ENCODE assay signal across 8 cellular contexts in genomic region chr3:50568947-50569749, GRCh38. TPM values are rescaled to one million over a fixed set of nuclear protein-coding genes. Genes with fewer than 3 reads are reported as not detected.
A peak's percentile ranks its signal among the peaks of the same experiment; 100 is the strongest.
DNase-seq lines count a peak whose midpoint lies in the region; ATAC-seq and TF ChIP-seq lines count a peak whose summit lies in the region.

HEMK1 (plus strand) TSS chr3:50569522; CDS start chr3:50571105, 1,583 bp downstream.

- H3K9me3 ChIP-seq in Panc1 (ENCODE audit: control insufficient read depth, insufficient read depth, low read depth, low read length) = no peaks in the 10 kb centered on the region
- no peaks in the 10 kb centered on the region for H3K9me3 ChIP-seq in mucosa of stomach (ENCODE audit: control insufficient read depth, low read length)

- TF ChIP-seq CTCF in Panc1 (IDR thresholded peaks at IDR 0.05) = no peak

- H3K4me1 Mint-ChIP-seq in activated T-cell treated with anti-CD3 and anti-CD28 coated beads, Interleukin-2, amount 50 U/mL, for 4 hours (ENCODE audit: low read depth) = peaks cover 60% of the 10 kb centered on the region

- peaks cover 3% of the 10 kb centered on the region for H3K36me3 Mint-ChIP-seq in activated T-cell treated with anti-CD3 and anti-CD28 coated beads, Interleukin-2, amount 50 U/mL, for 4 hours (ENCODE audit: insufficient read depth)

- H3K27me3 ChIP-seq in Panc1 (ENCODE audit: control insufficient read depth, insufficient read depth, low read length) = no peaks in the 10 kb centered on the region
- peaks cover 7% of the 10 kb centered on the region for H3K27me3 ChIP-seq in mucosa of stomach (ENCODE audit: control insufficient read depth, insufficient read depth, low read length)

- H3K27ac ChIP-seq in Panc1 (ENCODE audit: low read length) = peak within 1 kb of the TSS; percentile 84

- TF ChIP-seq EP300 in Ishikawa (IDR thresholded peaks at IDR 0.05; ENCODE audit: borderline replicate concordance) = 0 out of 2 replicates have a peak, but pooled peaks have one; percentile 26

- H3K9ac ChIP-seq in mucosa of stomach (ENCODE audit: low read length) = peak within 1 kb of the TSS; percentile 90

- peak within 1 kb of the TSS; percentile 95 for H3K4me3 Mint-ChIP-seq in activated T-cell treated with anti-CD3 and anti-CD28 coated beads, Interleukin-2, amount 50 U/mL, for 4 hours

- H3K4me1 ChIP-seq in Panc1 (ENCODE audit: control insufficient read depth, insufficient read depth, low read length) = peaks cover 9% of the 10 kb centered on the region
- peaks cover 21% of the 10 kb centered on the region for H3K4me1 ChIP-seq in mucosa of stomach (ENCODE audit: control insufficient read depth, insufficient read depth, low read length)

- POLR2A ChIA-PET in Panc1 (lab: Charles Lee) = no interaction called here

- intact Hi-C loops in Panc1 (cut with micrococcal nuclease; ENCODE audit: unreplicated experiment) = no loop called here

- CTCF ChIA-PET in Panc1 (lab: Charles Lee) = interaction anchor here (0.6 kb wide), 2 partner anchors 20 to 811 kb away, joined by 3 to 4 read pairs; no protein-coding TSS in a partner anchor

- H3K4me3 ChIP-seq in Panc1 (ENCODE audit: low read depth in 2 of 2, low read length in 2 of 2) = peak within 1 kb of the TSS; percentile 83 to 91
- peak within 1 kb of the TSS; percentile 88 for H3K4me3 ChIP-seq in mucosa of stomach (ENCODE audit: low read length)

- BruUV-seq in Panc1 (replicated peaks; lab: Mats Ljungman, UMichigan) = no TSS peak

- in situ Hi-C loops in Panc1 (cut with HindIII; ENCODE audit: low pct_unique_long_range_greater_than_20kb, low sequenced_read_pairs) = no loop called here

- peak; percentile 55 for ATAC-seq in GM21576 (IDR thresholded peaks at IDR 0.05; ENCODE audit: unreplicated experiment)
- peak; percentile 90 for ATAC-seq in Panc1
- peak; percentile 39 to 54 for ATAC-seq in activated T-cell treated with anti-CD3 and anti-CD28 coated beads, Interleukin-2, amount 50 U/mL, for 4 hours

- no peak for TF ChIP-seq RAD21 in Ishikawa (IDR thresholded peaks at IDR 0.05; ENCODE audit: low read depth)

- H3K36me3 ChIP-seq in Panc1 (ENCODE audit: control insufficient read depth, insufficient read depth, low read length) (peaks cover 3% of the 10 kb centered on the region; the same call in 1 of the 2 replicates), mucosa of stomach (ENCODE audit: control insufficient read depth, insufficient read depth, low read length) (no peaks in the 10 kb centered on the region)

- TF ChIP-seq POLR2A in erythroblast (IDR thresholded peaks at IDR 0.05; ENCODE audit: low read length) = peak; percentile 68

- DNase-seq in DMS153 (lab: John Stamatoyannopoulos, UW) (peak; percentile 44), Panc1 (ENCODE audit: low read depth, low spot score) (peak; percentile 61), erythroblast (lab: John Stamatoyannopoulos, UW) (peak; percentile 93 to 95)
- peak; percentile 90 for DNase-seq in activated T-cell treated with anti-CD3 and anti-CD28 coated beads, Interleukin-2, amount 50 U/mL, for 4 hours
- peak; percentile 82 to 87 for DNase-seq in stimulated activated CD8-positive, alpha-beta memory T cell treated with anti-CD3 and anti-CD28 coated beads, Interleukin-7, amount 100 ng/mL, for 1 hour (ENCODE audit: low read depth in 2 of 2)

- no peaks in the 10 kb centered on the region for H3K27me3 Mint-ChIP-seq in activated T-cell treated with anti-CD3 and anti-CD28 coated beads, Interleukin-2, amount 50 U/mL, for 4 hours (ENCODE audit: low read depth)

- no peaks in the 10 kb centered on the region for H3K9me3 Mint-ChIP-seq in activated T-cell treated with anti-CD3 and anti-CD28 coated beads, Interleukin-2, amount 50 U/mL, for 4 hours

TF ChIP-seq in Ishikawa, 13 proteins besides CTCF, POLR2A, EP300 and RAD21:
- TF ChIP-seq EGR1 (IDR thresholded peaks at IDR 0.05) (peak; percentile 47), TCF12 (IDR thresholded peaks at IDR 0.05; ENCODE audit: low read depth) (peak; percentile 76), NFIC (IDR thresholded peaks at IDR 0.05) (peak; percentile 89), ZBTB7A (IDR thresholded peaks at IDR 0.05; ENCODE audit: low read depth) (peak; percentile 94), FOXM1 (IDR thresholded peaks at IDR 0.05; ENCODE audit: borderline replicate concordance, low read depth) (no peak), TAF1 (IDR thresholded peaks at IDR 0.05; ENCODE audit: low read depth) (peak; percentile 86), CEBPB (IDR thresholded peaks at IDR 0.05) (no peak), CREB1 (IDR thresholded peaks at IDR 0.05; ENCODE audit: low read depth) (peak; percentile 79), YY1 (IDR thresholded peaks at IDR 0.05; ENCODE audit: low read depth) (peak; percentile 53; the same call in 1 of the 2 replicates), TEAD4 (IDR thresholded peaks at IDR 0.05) (no peak)
- TF ChIP-seq, protein P1, sequence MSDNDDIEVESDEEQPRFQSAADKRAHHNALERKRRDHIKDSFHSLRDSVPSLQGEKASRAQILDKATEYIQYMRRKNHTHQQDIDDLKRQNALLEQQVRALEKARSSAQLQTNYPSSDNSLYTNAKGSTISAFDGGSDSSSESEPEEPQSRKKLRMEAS (IDR thresholded peaks at IDR 0.05) = peak; percentile 83
- TF ChIP-seq, protein P2, sequence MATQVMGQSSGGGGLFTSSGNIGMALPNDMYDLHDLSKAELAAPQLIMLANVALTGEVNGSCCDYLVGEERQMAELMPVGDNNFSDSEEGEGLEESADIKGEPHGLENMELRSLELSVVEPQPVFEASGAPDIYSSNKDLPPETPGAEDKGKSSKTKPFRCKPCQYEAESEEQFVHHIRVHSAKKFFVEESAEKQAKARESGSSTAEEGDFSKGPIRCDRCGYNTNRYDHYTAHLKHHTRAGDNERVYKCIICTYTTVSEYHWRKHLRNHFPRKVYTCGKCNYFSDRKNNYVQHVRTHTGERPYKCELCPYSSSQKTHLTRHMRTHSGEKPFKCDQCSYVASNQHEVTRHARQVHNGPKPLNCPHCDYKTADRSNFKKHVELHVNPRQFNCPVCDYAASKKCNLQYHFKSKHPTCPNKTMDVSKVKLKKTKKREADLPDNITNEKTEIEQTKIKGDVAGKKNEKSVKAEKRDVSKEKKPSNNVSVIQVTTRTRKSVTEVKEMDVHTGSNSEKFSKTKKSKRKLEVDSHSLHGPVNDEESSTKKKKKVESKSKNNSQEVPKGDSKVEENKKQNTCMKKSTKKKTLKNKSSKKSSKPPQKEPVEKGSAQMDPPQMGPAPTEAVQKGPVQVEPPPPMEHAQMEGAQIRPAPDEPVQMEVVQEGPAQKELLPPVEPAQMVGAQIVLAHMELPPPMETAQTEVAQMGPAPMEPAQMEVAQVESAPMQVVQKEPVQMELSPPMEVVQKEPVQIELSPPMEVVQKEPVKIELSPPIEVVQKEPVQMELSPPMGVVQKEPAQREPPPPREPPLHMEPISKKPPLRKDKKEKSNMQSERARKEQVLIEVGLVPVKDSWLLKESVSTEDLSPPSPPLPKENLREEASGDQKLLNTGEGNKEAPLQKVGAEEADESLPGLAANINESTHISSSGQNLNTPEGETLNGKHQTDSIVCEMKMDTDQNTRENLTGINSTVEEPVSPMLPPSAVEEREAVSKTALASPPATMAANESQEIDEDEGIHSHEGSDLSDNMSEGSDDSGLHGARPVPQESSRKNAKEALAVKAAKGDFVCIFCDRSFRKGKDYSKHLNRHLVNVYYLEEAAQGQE (IDR thresholded peaks at IDR 0.05; ENCODE audit: low read depth) = 0 out of 2 replicates have a peak, but pooled peaks have one; percentile 4
- TF ChIP-seq, protein P3, sequence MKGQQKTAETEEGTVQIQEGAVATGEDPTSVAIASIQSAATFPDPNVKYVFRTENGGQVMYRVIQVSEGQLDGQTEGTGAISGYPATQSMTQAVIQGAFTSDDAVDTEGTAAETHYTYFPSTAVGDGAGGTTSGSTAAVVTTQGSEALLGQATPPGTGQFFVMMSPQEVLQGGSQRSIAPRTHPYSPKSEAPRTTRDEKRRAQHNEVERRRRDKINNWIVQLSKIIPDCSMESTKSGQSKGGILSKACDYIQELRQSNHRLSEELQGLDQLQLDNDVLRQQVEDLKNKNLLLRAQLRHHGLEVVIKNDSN (IDR thresholded peaks at IDR 0.05) = peak; percentile 55

RNA-seq across cellular contexts. Expression of gene HEMK1, which starts in this region (rescaled TPM):
- total RNA-seq in Panc1 (2021; ENCODE audit: unreplicated experiment) = 12.1 TPM
- polyA plus RNA-seq in Panc1 (2012; ENCODE audit: insufficient read length) = 12.5 TPM
- 10 to 100 TPM; 26.8 to 31.1 (median 27.4) TPM for total RNA-seq in activated T-cell treated with anti-CD3 and anti-CD28 coated beads, Interleukin-2, amount 50 U/mL, for 4 hours

Comparison
In these comparisons a context has a peak if more than half of its experiments do, and no peak if none do; other contexts are left out.
1. Peak in every context shown above with its lines: DNase-seq, ATAC-seq, H3K4me3 ChIP-seq and H3K27ac ChIP-seq.
2. DNase-seq: peak in every context shown above with its lines; median percentile 94 in erythroblast; 90 in activated T-cell treated with anti-CD3 and anti-CD28 coated beads, Interleukin-2, amount 50 U/mL, for 4 hours; 84 in stimulated activated CD8-positive, alpha-beta memory T cell treated with anti-CD3 and anti-CD28 coated beads, Interleukin-7, amount 100 ng/mL, for 1 hour; 61 in Panc1; 44 in DMS153.